23 cellular contexts compared by ENCODE assay signal in genomic region chr1:157944666-157945280, GRCh38. TPM values are rescaled to one million over a fixed set of nuclear protein-coding genes. Genes with fewer than 3 reads are reported as not detected.
DNase-seq lines count a peak whose midpoint lies in the region; TF ChIP-seq lines count a peak whose summit lies in the region.
"Had no signal": no experiment of that assay in that cellular context is flagged by ENCODE, and none has a peak within 500 bp of the region (broad histone marks: within the 10 kb centered on the region; RNA-seq: fewer than 3 reads in every experiment).

No MANE protein-coding gene starts in this region.

- H2BK5ac ChIP-seq in trophoblast cell (ENCODE audit: low read depth, low read length, poor library complexity): no peak overlapping the region
- no peak overlapping the region for H2BK5ac ChIP-seq in neuronal stem cell (ENCODE audit: low read length)

- H3F3A ChIP-seq in MM.1S (ENCODE audit: insufficient read depth, low read length): peaks cover 4% of the 10 kb centered on the region

- H3K4me2 ChIP-seq in MM.1S (ENCODE audit: low read depth, low read length) (peak overlapping the region; percentile 26; the same call in 1 of the 2 replicates), OCI-LY3 (ENCODE audit: low read length) (peak overlapping the region; percentile 56), trophoblast cell (ENCODE audit: low read length) (no peak overlapping the region), neuronal stem cell (ENCODE audit: insufficient read depth, low read length, poor library complexity, severe bottlenecking) (no peak overlapping the region)

- H4K20me1 ChIP-seq in MM.1S (ENCODE audit: insufficient read depth, low read length) (no peaks in the 10 kb centered on the region), OCI-LY3 (ENCODE audit: insufficient read depth, low read length) (0 out of 2 replicates have a peak, but pooled peaks cover 4% of the 10 kb centered on the region)

- H4K12ac ChIP-seq in trophoblast cell (ENCODE audit: low read depth, low read length): no peak overlapping the region

- DNase-seq in MM.1S (peak; percentile 37), globus pallidus (ENCODE audit: low spot score) (peak; percentile 29), iPS-NIHi7 (ENCODE audit: extremely low spot score) (no peak), trophoblast cell (no peak), neuronal stem cell (ENCODE audit: low spot score) (no peak)
- no peak for DNase-seq in stimulated activated CD8-positive, alpha-beta memory T cell treated with anti-CD3 and anti-CD28 coated beads, Interleukin-4, amount 100 ng/mL, for 48 hours
- DNase-seq: activated CD4-positive, alpha-beta T cell treated with anti-CD3 and anti-CD28 coated beads for 4 hours; activated naive CD4-positive, alpha-beta T cell; activated T-cell treated with anti-CD3 and anti-CD28 coated beads, Interleukin-2, amount 50 U/mL, for 24 hours; DMS79; effector memory CD4-positive, alpha-beta T cell; foreskin fibroblast; heart right ventricle; Karpas-422; NCI-H1105; NCI-H2029; NCI-H345; NCI-H748 treated with DMSO at 0.1 percent for 48 hours; stimulated activated CD4-positive, alpha-beta T cell treated with anti-CD3 and anti-CD28 coated beads, Interleukin-4, amount 100 ng/mL, for 4 hours; T-helper 17 cell had no signal

- H2AFZ ChIP-seq in MM.1S (ENCODE audit: low read length) (0 out of 2 replicates have a peak overlapping the region, but pooled peaks have one; percentile 2), OCI-LY3 (ENCODE audit: low read depth, low read length) (no peak overlapping the region), trophoblast cell (ENCODE audit: insufficient read depth, low read length, poor library complexity) (no peak overlapping the region), neuronal stem cell (ENCODE audit: low read length) (no peak overlapping the region)

- no peak overlapping the region for H3K4ac ChIP-seq in trophoblast cell (ENCODE audit: low read depth, low read length)
- H3K4ac ChIP-seq in neuronal stem cell (ENCODE audit: low read length): no peak overlapping the region

- no CpG with 5 or more reads among the region's 5 CpGs for WGBS in trophoblast cell (ENCODE audit: extremely low coverage, insufficient coverage, insufficient read length)
- WGBS in neuronal stem cell (ENCODE audit: extremely low coverage in 2 of 2, insufficient read length in 2 of 2, insufficient replicate concordance in 1 of 2), 2 donors: no CpG with 5 or more reads among the region's 5 CpGs

- no peaks in the 10 kb centered on the region for H3K36me3 ChIP-seq in MM.1S (replicated peaks; ENCODE audit: insufficient read depth, low read length)
- no peaks in the 10 kb centered on the region for H3K36me3 ChIP-seq in OCI-LY3 (replicated peaks; ENCODE audit: low read depth, low read length)
- H3K36me3 ChIP-seq in trophoblast cell (ENCODE audit: control insufficient read depth in 1 of 2, insufficient read depth in 2 of 2, low read length in 2 of 2): no peaks in the 10 kb centered on the region
- H3K36me3 ChIP-seq in neuronal stem cell (replicated peaks in 1 of 2; ENCODE audit: control insufficient read depth in 2 of 2, insufficient read depth in 2 of 2, low read length in 2 of 2): no peaks in the 10 kb centered on the region
- H3K36me3 ChIP-seq: heart right ventricle, tibial nerve had no signal

- H3K23ac ChIP-seq in trophoblast cell (ENCODE audit: low read length): no peak overlapping the region
- no peak overlapping the region for H3K23ac ChIP-seq in neuronal stem cell (ENCODE audit: low read depth, low read length, poor library complexity)

- H3K18ac ChIP-seq in trophoblast cell (ENCODE audit: low read length): no peak overlapping the region
- H3K18ac ChIP-seq in neuronal stem cell (ENCODE audit: low read length): no peak overlapping the region

- H2AK5ac ChIP-seq in trophoblast cell (ENCODE audit: low read length) (no peak overlapping the region), neuronal stem cell (ENCODE audit: low read depth, low read length) (no peak overlapping the region)

- no peak overlapping the region for H4K8ac ChIP-seq in trophoblast cell (ENCODE audit: low read depth, low read length)
- H4K8ac ChIP-seq in neuronal stem cell (ENCODE audit: low read depth, low read length): no peak overlapping the region

- H2BK12ac ChIP-seq in trophoblast cell (ENCODE audit: low read length): no peak overlapping the region
- H2BK12ac ChIP-seq in neuronal stem cell (ENCODE audit: low read length): no peak overlapping the region

- H3K79me2 ChIP-seq in MM.1S (ENCODE audit: low read length) (no peaks in the 10 kb centered on the region), OCI-LY3 (ENCODE audit: low read length) (no peaks in the 10 kb centered on the region), trophoblast cell (ENCODE audit: control insufficient read depth, insufficient read depth, low read length, poor library complexity) (no peaks in the 10 kb centered on the region)

- no peak for TF ChIP-seq CTCF in MM.1S (IDR thresholded peaks at IDR 0.05; ENCODE audit: low read length)
- TF ChIP-seq CTCF in OCI-LY3 (IDR thresholded peaks at IDR 0.05; ENCODE audit: low read depth, low read length): no peak

- H3K9ac ChIP-seq in MM.1S (ENCODE audit: low read length) (no peak overlapping the region), OCI-LY3 (ENCODE audit: low read length) (no peak overlapping the region), trophoblast cell (ENCODE audit: low read length) (no peak overlapping the region), neuronal stem cell (ENCODE audit: low read depth, low read length, poor library complexity) (no peak overlapping the region)

- no peaks in the 10 kb centered on the region for H3K27me3 ChIP-seq in MM.1S (replicated peaks; ENCODE audit: insufficient read depth, low read length)
- H3K27me3 ChIP-seq in OCI-LY3 (ENCODE audit: low read depth, low read length): peaks cover 44% of the 10 kb centered on the region
- H3K27me3 ChIP-seq in trophoblast cell (ENCODE audit: insufficient read depth, low read length): no peaks in the 10 kb centered on the region
- H3K27me3 ChIP-seq in neuronal stem cell (ENCODE audit: control insufficient read depth in 3 of 3, insufficient read depth in 3 of 3, low read depth in 1 of 3, low read length in 3 of 3): no peaks in the 10 kb centered on the region
- H3K27me3 ChIP-seq: tibial nerve had no signal

- peaks cover 13% of the 10 kb centered on the region for H3K4me1 ChIP-seq in MM.1S (ENCODE audit: low read length)
- H3K4me1 ChIP-seq in OCI-LY3 (ENCODE audit: low read length): peaks cover 12% of the 10 kb centered on the region
- no peaks in the 10 kb centered on the region for H3K4me1 ChIP-seq in trophoblast cell (ENCODE audit: control insufficient read depth in 1 of 2, insufficient read depth in 2 of 2, low read length in 2 of 2)
- H3K4me1 ChIP-seq in neuronal stem cell (ENCODE audit: control insufficient read depth in 2 of 2, insufficient read depth in 1 of 2, low read depth in 1 of 2, low read length in 2 of 2): no peaks in the 10 kb centered on the region
- H3K4me1 ChIP-seq: tibial nerve had no signal

- H2BK120ac ChIP-seq in trophoblast cell (ENCODE audit: insufficient read depth, low read length, poor library complexity) (no peak overlapping the region), neuronal stem cell (ENCODE audit: low read depth, low read length) (no peak overlapping the region)

- H3K4me3 ChIP-seq in MM.1S (ENCODE audit: low read length) (no peak overlapping the region), OCI-LY3 (ENCODE audit: low read length) (peak overlapping the region; percentile 33), trophoblast cell (ENCODE audit: low read depth, low read length) (no peak overlapping the region), neuronal stem cell (ENCODE audit: low read length in 2 of 2) (no peak overlapping the region)
- H3K4me3 ChIP-seq: heart right ventricle, tibial nerve had no signal

- H3K9me3 ChIP-seq in MM.1S (replicated peaks; ENCODE audit: insufficient read depth, low read length) (no peaks in the 10 kb centered on the region), OCI-LY3 (ENCODE audit: insufficient read depth, low read length) (no peaks in the 10 kb centered on the region), trophoblast cell (ENCODE audit: insufficient read depth, low read depth, low read length) (no peaks in the 10 kb centered on the region), neuronal stem cell (replicated peaks in 1 of 2; ENCODE audit: control insufficient read depth in 2 of 2, insufficient read depth in 1 of 2, low read depth in 1 of 2, low read length in 2 of 2) (no peaks in the 10 kb centered on the region)
- H3K9me3 ChIP-seq: Caco-2, heart right ventricle, tibial nerve had no signal

- no peak overlapping the region for H3K14ac ChIP-seq in trophoblast cell (ENCODE audit: low read length)
- H3K14ac ChIP-seq in neuronal stem cell (ENCODE audit: low read length): no peak overlapping the region

- H4K91ac ChIP-seq in trophoblast cell (ENCODE audit: low read depth, low read length) (no peak overlapping the region), neuronal stem cell (ENCODE audit: low read depth, low read length, poor library complexity) (no peak overlapping the region)

- H3K27ac ChIP-seq in MM.1S (ENCODE audit: low read length) (no peak overlapping the region), OCI-LY3 (ENCODE audit: low read length) (no peak overlapping the region), trophoblast cell (ENCODE audit: low read depth, low read length) (no peak overlapping the region), neuronal stem cell (replicated peaks; ENCODE audit: low read length) (no peak overlapping the region)
- H3K27ac ChIP-seq: tibial nerve had no signal

- H3K9me2 ChIP-seq in MM.1S (replicated peaks; ENCODE audit: insufficient read depth, low read length): no peaks in the 10 kb centered on the region

- H3K79me1 ChIP-seq in trophoblast cell (ENCODE audit: low read length) (no peaks in the 10 kb centered on the region), neuronal stem cell (ENCODE audit: low read depth, low read length) (no peaks in the 10 kb centered on the region)

- no peak overlapping the region for H2BK15ac ChIP-seq in neuronal stem cell (ENCODE audit: low read length)

RNA-seq across cellular contexts. Expression of gene KIRREL1, which starts 48.7 kb away (rescaled TPM):
- polyA plus RNA-seq in trophoblast cell (2013): 42.1 and 42.5 TPM in 2 replicates
- polyA plus RNA-seq in neuronal stem cell (2013, experiment 1 of 2): 45.3 TPM
- polyA plus RNA-seq in neuronal stem cell (2013, experiment 2 of 2): 45.3 TPM

Comparison
In these comparisons a context has a peak if more than half of its experiments do, and no peak if none do; other contexts are left out.
1. DNase-seq: peak in MM.1S (single experiment) and globus pallidus (single experiment); none in iPS-NIHi7 (single experiment), trophoblast cell (0 of 2), stimulated activated CD8-positive, alpha-beta memory T cell treated with anti-CD3 and anti-CD28 coated beads, Interleukin-4, amount 100 ng/mL, for 48 hours (single experiment) and neuronal stem cell (single experiment).
2. H3K4me2 ChIP-seq: peak in MM.1S (single experiment) and OCI-LY3 (single experiment); none in trophoblast cell (single experiment) and neuronal stem cell (single experiment).